ENCODE assay signal across 1 cellular context in the genomic region with DNA sequence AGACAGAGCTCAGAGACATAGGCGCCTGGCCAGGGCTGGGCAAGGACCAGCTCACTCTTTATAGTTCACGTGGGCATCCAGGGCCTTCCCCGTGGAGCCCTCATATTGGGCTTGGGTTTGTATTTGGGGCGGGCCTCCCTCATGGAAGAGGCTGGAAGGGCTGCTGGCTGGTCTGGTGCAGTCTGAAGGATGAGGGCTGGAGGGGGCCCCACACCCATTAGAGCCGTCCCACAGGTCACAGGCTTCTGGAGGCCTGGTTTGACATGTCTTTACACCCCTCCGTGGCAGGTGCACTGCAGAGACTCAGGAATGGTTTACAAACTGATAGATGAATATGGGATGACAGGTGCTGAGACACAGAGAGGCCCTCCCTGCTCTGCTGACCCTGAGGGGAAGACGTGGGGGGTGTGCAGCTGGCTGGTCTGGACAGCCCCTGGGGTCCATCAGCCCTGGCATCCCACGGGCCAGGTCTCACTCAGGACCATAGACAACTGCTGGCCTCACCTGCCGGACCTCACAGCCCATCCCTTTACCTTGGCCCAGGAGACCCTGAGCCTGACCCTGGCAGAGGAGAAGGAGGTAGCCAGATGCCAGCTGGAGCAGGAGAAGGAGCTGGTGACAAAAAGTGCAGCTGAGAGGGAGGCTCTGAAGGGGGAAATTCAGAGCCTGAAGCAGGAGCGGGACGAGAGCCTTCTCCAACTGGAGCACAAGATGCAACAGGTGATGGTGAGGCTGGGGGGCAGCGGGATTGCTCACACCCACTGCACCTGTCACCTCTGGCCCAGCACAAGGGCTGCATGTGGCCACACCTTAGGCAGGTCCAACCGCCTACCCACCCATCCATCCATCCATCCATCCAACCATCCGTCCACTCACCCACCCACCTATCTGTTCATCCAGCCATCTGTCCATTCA.
TF ChIP-seq lines count a peak whose summit lies in the region.

No MANE protein-coding gene starts in this region.

TF ChIP-seq in GM23338, 12 proteins besides CTCF, POLR2A, EP300 and RAD21:
- TF ChIP-seq ZNF331 (CRISPR knock-in tag; IDR thresholded peaks at IDR 0.05; ENCODE audit: low read depth), result no peak
- TF ChIP-seq, protein P1, sequence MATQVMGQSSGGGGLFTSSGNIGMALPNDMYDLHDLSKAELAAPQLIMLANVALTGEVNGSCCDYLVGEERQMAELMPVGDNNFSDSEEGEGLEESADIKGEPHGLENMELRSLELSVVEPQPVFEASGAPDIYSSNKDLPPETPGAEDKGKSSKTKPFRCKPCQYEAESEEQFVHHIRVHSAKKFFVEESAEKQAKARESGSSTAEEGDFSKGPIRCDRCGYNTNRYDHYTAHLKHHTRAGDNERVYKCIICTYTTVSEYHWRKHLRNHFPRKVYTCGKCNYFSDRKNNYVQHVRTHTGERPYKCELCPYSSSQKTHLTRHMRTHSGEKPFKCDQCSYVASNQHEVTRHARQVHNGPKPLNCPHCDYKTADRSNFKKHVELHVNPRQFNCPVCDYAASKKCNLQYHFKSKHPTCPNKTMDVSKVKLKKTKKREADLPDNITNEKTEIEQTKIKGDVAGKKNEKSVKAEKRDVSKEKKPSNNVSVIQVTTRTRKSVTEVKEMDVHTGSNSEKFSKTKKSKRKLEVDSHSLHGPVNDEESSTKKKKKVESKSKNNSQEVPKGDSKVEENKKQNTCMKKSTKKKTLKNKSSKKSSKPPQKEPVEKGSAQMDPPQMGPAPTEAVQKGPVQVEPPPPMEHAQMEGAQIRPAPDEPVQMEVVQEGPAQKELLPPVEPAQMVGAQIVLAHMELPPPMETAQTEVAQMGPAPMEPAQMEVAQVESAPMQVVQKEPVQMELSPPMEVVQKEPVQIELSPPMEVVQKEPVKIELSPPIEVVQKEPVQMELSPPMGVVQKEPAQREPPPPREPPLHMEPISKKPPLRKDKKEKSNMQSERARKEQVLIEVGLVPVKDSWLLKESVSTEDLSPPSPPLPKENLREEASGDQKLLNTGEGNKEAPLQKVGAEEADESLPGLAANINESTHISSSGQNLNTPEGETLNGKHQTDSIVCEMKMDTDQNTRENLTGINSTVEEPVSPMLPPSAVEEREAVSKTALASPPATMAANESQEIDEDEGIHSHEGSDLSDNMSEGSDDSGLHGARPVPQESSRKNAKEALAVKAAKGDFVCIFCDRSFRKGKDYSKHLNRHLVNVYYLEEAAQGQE (IDR thresholded peaks at IDR 0.05; ENCODE audit: unreplicated experiment), result no peak
- no peak for TF ChIP-seq CREB1 (CRISPR knock-in tag; IDR thresholded peaks at IDR 0.05; ENCODE audit: low read depth)
- TF ChIP-seq, protein P2, sequence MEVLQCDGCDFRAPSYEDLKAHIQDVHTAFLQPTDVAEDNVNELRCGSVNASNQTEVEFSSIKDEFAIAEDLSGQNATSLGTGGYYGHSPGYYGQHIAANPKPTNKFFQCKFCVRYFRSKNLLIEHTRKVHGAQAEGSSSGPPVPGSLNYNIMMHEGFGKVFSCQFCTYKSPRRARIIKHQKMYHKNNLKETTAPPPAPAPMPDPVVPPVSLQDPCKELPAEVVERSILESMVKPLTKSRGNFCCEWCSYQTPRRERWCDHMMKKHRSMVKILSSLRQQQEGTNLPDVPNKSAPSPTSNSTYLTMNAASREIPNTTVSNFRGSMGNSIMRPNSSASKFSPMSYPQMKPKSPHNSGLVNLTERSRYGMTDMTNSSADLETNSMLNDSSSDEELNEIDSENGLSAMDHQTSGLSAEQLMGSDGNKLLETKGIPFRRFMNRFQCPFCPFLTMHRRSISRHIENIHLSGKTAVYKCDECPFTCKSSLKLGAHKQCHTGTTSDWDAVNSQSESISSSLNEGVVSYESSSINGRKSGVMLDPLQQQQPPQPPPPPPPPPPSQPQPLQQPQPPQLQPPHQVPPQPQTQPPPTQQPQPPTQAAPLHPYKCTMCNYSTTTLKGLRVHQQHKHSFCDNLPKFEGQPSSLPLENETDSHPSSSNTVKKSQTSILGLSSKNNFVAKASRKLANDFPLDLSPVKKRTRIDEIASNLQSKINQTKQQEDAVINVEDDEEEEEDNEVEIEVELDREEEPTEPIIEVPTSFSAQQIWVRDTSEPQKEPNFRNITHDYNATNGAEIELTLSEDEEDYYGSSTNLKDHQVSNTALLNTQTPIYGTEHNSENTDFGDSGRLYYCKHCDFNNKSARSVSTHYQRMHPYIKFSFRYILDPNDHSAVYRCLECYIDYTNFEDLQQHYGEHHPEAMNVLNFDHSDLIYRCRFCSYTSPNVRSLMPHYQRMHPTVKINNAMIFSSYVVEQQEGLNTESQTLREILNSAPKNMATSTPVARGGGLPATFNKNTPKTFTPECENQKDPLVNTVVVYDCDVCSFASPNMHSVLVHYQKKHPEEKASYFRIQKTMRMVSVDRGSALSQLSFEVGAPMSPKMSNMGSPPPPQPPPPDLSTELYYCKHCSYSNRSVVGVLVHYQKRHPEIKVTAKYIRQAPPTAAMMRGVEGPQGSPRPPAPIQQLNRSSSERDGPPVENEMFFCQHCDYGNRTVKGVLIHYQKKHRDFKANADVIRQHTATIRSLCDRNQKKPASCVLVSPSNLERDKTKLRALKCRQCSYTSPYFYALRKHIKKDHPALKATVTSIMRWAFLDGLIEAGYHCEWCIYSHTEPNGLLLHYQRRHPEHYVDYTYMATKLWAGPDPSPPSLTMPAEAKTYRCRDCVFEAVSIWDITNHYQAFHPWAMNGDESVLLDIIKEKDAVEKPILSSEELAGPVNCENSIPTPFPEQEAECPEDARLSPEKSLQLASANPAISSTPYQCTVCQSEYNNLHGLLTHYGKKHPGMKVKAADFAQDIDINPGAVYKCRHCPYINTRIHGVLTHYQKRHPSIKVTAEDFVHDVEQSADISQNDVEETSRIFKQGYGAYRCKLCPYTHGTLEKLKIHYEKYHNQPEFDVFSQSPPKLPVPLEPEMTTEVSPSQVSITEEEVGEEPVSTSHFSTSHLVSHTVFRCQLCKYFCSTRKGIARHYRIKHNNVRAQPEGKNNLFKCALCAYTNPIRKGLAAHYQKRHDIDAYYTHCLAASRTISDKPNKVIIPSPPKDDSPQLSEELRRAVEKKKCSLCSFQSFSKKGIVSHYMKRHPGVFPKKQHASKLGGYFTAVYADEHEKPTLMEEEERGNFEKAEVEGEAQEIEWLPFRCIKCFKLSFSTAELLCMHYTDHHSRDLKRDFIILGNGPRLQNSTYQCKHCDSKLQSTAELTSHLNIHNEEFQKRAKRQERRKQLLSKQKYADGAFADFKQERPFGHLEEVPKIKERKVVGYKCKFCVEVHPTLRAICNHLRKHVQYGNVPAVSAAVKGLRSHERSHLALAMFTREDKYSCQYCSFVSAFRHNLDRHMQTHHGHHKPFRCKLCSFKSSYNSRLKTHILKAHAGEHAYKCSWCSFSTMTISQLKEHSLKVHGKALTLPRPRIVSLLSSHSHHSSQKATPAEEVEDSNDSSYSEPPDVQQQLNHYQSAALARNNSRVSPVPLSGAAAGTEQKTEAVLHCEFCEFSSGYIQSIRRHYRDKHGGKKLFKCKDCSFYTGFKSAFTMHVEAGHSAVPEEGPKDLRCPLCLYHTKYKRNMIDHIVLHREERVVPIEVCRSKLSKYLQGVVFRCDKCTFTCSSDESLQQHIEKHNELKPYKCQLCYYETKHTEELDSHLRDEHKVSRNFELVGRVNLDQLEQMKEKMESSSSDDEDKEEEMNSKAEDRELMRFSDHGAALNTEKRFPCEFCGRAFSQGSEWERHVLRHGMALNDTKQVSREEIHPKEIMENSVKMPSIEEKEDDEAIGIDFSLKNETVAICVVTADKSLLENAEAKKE (CRISPR knock-in tag; IDR thresholded peaks at IDR 0.05), result no peak
- no peak for TF ChIP-seq STAT1 (IDR thresholded peaks at IDR 0.05; ENCODE audit: unreplicated experiment)
- no peak for TF ChIP-seq EZH2 (IDR thresholded peaks at IDR 0.05; ENCODE audit: low read depth, unreplicated experiment)
